ENCODE assay signal across 13 cellular contexts in the genomic region with DNA sequence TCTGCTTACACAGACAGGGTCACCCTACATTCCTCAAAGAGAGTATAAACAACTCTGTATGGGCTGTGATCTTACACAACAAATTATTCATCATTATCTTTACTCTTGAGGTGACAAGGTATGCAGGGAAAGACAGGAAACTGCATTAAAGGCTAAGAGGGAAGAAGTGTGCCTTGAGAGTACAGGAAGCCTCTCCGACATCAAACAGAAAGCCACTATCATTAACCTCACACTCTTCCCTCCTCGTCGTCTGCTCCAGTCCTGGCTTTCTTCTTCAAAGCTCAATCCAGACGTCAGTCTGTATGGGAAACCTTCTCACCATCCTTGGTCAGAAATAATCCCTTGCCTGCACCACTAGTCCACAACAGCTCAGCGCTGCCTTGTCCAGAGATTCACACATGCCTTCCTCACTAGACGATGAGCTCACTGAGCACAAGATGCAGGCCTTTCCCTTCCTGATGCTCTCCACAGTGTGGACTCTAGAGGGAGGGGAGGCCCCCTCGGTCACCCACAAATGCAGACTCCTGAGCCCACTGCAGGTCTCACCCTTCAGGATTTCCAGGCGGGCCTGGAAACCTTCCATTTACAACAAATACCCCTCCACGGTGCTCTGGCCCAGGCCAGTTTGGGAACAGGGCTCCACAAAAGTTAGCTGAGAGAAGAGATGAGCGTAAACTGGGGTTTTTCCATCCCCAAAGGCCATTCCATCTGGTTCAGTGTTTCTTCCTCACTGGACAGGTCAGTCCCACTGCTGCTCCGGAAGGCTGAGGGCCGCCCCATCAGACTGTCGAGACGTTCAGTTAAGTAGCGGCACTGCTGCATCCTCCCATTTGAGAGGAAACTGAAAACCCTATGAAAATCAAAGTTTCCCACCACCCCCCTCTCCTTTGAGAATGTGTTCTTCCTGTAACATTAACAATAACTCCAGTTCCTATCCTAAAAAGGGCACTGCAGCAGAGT. TPM values are rescaled to one million over a fixed set of nuclear protein-coding genes. Genes with fewer than 3 reads are reported as not detected.
DNase-seq lines count a peak whose midpoint lies in the region; ATAC-seq, FAIRE-seq and TF ChIP-seq lines count a peak whose summit lies in the region.
"Had no signal": no experiment of that assay in that cellular context is flagged by ENCODE, and none has a peak within 500 bp of the region (broad histone marks: within the 10 kb centered on the region; RNA-seq: fewer than 3 reads in every experiment).

No MANE protein-coding gene starts in this region.

- H3K4me1 ChIP-seq in kidney (ENCODE audit: control insufficient read depth in 1 of 2, insufficient read depth in 1 of 2, low read depth in 1 of 2, low read length in 2 of 2), result peaks cover 17 to 19% of the 10 kb centered on the region in 2 donors
- no peaks in the 10 kb centered on the region for H3K4me1 ChIP-seq in Caco-2

- peaks cover 30% of the 10 kb centered on the region for H3K36me3 Mint-ChIP-seq in activated CD4-positive, alpha-beta T cell treated with anti-CD3 and anti-CD28 coated beads, Interleukin-2, amount 10 ng/mL, durations not matched to agents 24 days and 14 days (ENCODE audit: low read depth)
- H3K36me3 Mint-ChIP-seq in activated naive CD8-positive, alpha-beta T cell, result peaks cover 15% of the 10 kb centered on the region
- H3K36me3 Mint-ChIP-seq in type B pancreatic cell (peaks cover 33% of the 10 kb centered on the region), Caco-2 (ENCODE audit: insufficient read depth, unreplicated experiment) (peaks cover 19% of the 10 kb centered on the region)

- H3K9me3 ChIP-seq in kidney (ENCODE audit: control insufficient read depth in 1 of 2, low read length in 2 of 2), result no peaks in the 10 kb centered on the region
- no peaks in the 10 kb centered on the region for H3K9me3 ChIP-seq in Caco-2
- H3K9me3 ChIP-seq: SK-N-SH had no signal

- H3K9me3 Mint-ChIP-seq in activated CD4-positive, alpha-beta T cell treated with anti-CD3 and anti-CD28 coated beads, Interleukin-2, amount 10 ng/mL, durations not matched to agents 24 days and 14 days, result no peaks in the 10 kb centered on the region
- no peaks in the 10 kb centered on the region for H3K9me3 Mint-ChIP-seq in activated naive CD8-positive, alpha-beta T cell (ENCODE audit: low read depth)
- no peaks in the 10 kb centered on the region for H3K9me3 Mint-ChIP-seq in stimulated activated naive CD8-positive, alpha-beta T cell treated with anti-CD3 and anti-CD28 coated beads, Interleukin-15, amount 100 ng/mL, for 72 hours
- no peaks in the 10 kb centered on the region for H3K9me3 Mint-ChIP-seq in type B pancreatic cell
- no peaks in the 10 kb centered on the region for H3K9me3 Mint-ChIP-seq in Caco-2 (ENCODE audit: unreplicated experiment)

- POLR2A ChIA-PET in Caco-2 (lab: Charles Lee), result no interaction called here

- TF ChIP-seq CTCF in kidney (IDR thresholded peaks at IDR 0.05; ENCODE audit: borderline replicate concordance, extremely low read depth, insufficient read depth) (no peak), type B pancreatic cell (conservative IDR thresholded peaks at IDR 0.05) (no peak), Caco-2 (IDR thresholded peaks at IDR 0.05; ENCODE audit: insufficient read depth in 1 of 2, low read depth in 1 of 2, low read length in 1 of 2, severe bottlenecking in 1 of 2, unreplicated experiment in 1 of 2) (no peak)

- intact Hi-C loops in activated CD4-positive, alpha-beta T cell treated with anti-CD3 and anti-CD28 coated beads, Interleukin-2, amount 10 ng/mL, durations not matched to agents 24 days and 14 days (cut with micrococcal nuclease), result no loop called here
- intact Hi-C loops in kidney (cut with DNase I), result no loop called here
- intact Hi-C loops in Caco-2 (cut with micrococcal nuclease; ENCODE audit: unreplicated experiment), result no loop called here

- CTCF ChIA-PET in Caco-2 (lab: Charles Lee), result no interaction called here

- peak overlapping the region; percentile 30 to 81 for H3K27ac ChIP-seq in kidney (ENCODE audit: low read depth in 2 of 2, low read length in 2 of 2)

- peak overlapping the region in 1 of 2 donors; percentile 60 for H3K9ac ChIP-seq in kidney (ENCODE audit: low read length in 2 of 2)
- H3K9ac ChIP-seq: SK-N-SH had no signal

- H3K27ac Mint-ChIP-seq in activated CD4-positive, alpha-beta T cell treated with anti-CD3 and anti-CD28 coated beads, Interleukin-2, amount 10 ng/mL, durations not matched to agents 24 days and 14 days, result peak overlapping the region; percentile 89
- H3K27ac Mint-ChIP-seq in activated naive CD8-positive, alpha-beta T cell, result peak overlapping the region; percentile 91
- peak overlapping the region; percentile 91 to 93 for H3K27ac Mint-ChIP-seq in stimulated activated naive CD8-positive, alpha-beta T cell treated with anti-CD3 and anti-CD28 coated beads, Interleukin-15, amount 100 ng/mL, for 72 hours
- no peak overlapping the region for H3K27ac Mint-ChIP-seq in type B pancreatic cell
- no peak overlapping the region for H3K27ac Mint-ChIP-seq in Caco-2 (ENCODE audit: unreplicated experiment)

- no peak overlapping the region for H3K4me3 ChIP-seq in kidney (ENCODE audit: low read length in 2 of 2)
- no peak overlapping the region for H3K4me3 ChIP-seq in Caco-2 (ENCODE audit: low read depth, low read length)

- no peaks in the 10 kb centered on the region for H3K27me3 ChIP-seq in Caco-2 (replicated peaks; ENCODE audit: control insufficient read depth, insufficient read depth, low read length)

- no peaks in the 10 kb centered on the region for H3K36me3 ChIP-seq in kidney (ENCODE audit: control insufficient read depth in 1 of 2, insufficient read depth in 2 of 2, low read length in 2 of 2)
- peaks cover 4% of the 10 kb centered on the region for H3K36me3 ChIP-seq in Caco-2 (ENCODE audit: control insufficient read depth, insufficient read depth, low read length)

- H3K4me3 Mint-ChIP-seq in activated CD4-positive, alpha-beta T cell treated with anti-CD3 and anti-CD28 coated beads, Interleukin-2, amount 10 ng/mL, durations not matched to agents 24 days and 14 days, result peak overlapping the region; percentile 78
- H3K4me3 Mint-ChIP-seq in activated naive CD8-positive, alpha-beta T cell, result peak overlapping the region; percentile 83
- peak overlapping the region; percentile 87 for H3K4me3 Mint-ChIP-seq in stimulated activated naive CD8-positive, alpha-beta T cell treated with anti-CD3 and anti-CD28 coated beads, Interleukin-15, amount 100 ng/mL, for 72 hours
- no peak overlapping the region for H3K4me3 Mint-ChIP-seq in type B pancreatic cell
- H3K4me3 Mint-ChIP-seq in Caco-2 (ENCODE audit: unreplicated experiment), result no peak overlapping the region

- no peak for FAIRE-seq in kidney (lab: Jason Lieb, UNC)
- FAIRE-seq: G401.6 had no signal

- H3K4me1 Mint-ChIP-seq in activated CD4-positive, alpha-beta T cell treated with anti-CD3 and anti-CD28 coated beads, Interleukin-2, amount 10 ng/mL, durations not matched to agents 24 days and 14 days, result peaks cover 40% of the 10 kb centered on the region
- peaks cover 48% of the 10 kb centered on the region for H3K4me1 Mint-ChIP-seq in activated naive CD8-positive, alpha-beta T cell (ENCODE audit: low read depth)
- H3K4me1 Mint-ChIP-seq in stimulated activated naive CD8-positive, alpha-beta T cell treated with anti-CD3 and anti-CD28 coated beads, Interleukin-15, amount 100 ng/mL, for 72 hours, result peaks cover 50% of the 10 kb centered on the region
- H3K4me1 Mint-ChIP-seq in type B pancreatic cell (ENCODE audit: unreplicated experiment) (peaks cover 36% of the 10 kb centered on the region), Caco-2 (ENCODE audit: low read depth, unreplicated experiment) (peaks cover 9% of the 10 kb centered on the region)

- H3K27me3 Mint-ChIP-seq in activated CD4-positive, alpha-beta T cell treated with anti-CD3 and anti-CD28 coated beads, Interleukin-2, amount 10 ng/mL, durations not matched to agents 24 days and 14 days, result no peaks in the 10 kb centered on the region
- H3K27me3 Mint-ChIP-seq in activated naive CD8-positive, alpha-beta T cell, result no peaks in the 10 kb centered on the region
- H3K27me3 Mint-ChIP-seq in stimulated activated naive CD8-positive, alpha-beta T cell treated with anti-CD3 and anti-CD28 coated beads, Interleukin-15, amount 100 ng/mL, for 72 hours, result no peaks in the 10 kb centered on the region
- no peaks in the 10 kb centered on the region for H3K27me3 Mint-ChIP-seq in type B pancreatic cell
- H3K27me3 Mint-ChIP-seq in Caco-2 (ENCODE audit: insufficient read depth, unreplicated experiment), result no peaks in the 10 kb centered on the region

- no TSS peak for BruUV-seq in Caco-2 (replicated peaks; lab: Mats Ljungman, UMichigan)

- DNase-seq in activated CD4-positive, alpha-beta T cell treated with anti-CD3 and anti-CD28 coated beads, Interleukin-2, amount 10 ng/mL, durations not matched to agents 24 days and 14 days, result peak; percentile 66
- DNase-seq in activated CD4-positive, alpha-beta T cell treated with anti-CD3 and anti-CD28 coated beads for 4 hours, result no peak
- DNase-seq in kidney, result no peak
- peak; percentile 14 to 25 for DNase-seq in stimulated activated naive CD8-positive, alpha-beta T cell treated with anti-CD3 and anti-CD28 coated beads, Interleukin-15, amount 100 ng/mL, for 72 hours
- DNase-seq in type B pancreatic cell (ENCODE audit: extremely low spot score, unreplicated experiment), result no peak
- no peak for DNase-seq in Caco-2
- DNase-seq: activated gamma-delta T cell treated with Interleukin-2 at 50 U/mL for 16 hours, KBM-7, NCI-H510A, SK-N-SH had no signal

- ATAC-seq in stimulated activated naive CD8-positive, alpha-beta T cell treated with anti-CD3 and anti-CD28 coated beads, Interleukin-15, amount 100 ng/mL, for 72 hours, result peak; percentile 61
- no peak for ATAC-seq in HG02642 (IDR thresholded peaks at IDR 0.05; ENCODE audit: poor library complexity, unreplicated experiment)

RNA-seq across cellular contexts. Expression of a gene that starts 55.9 kb away (rescaled TPM):
- 34.9 and 37.6 TPM in 2 replicates for total RNA-seq in activated CD4-positive, alpha-beta T cell treated with anti-CD3 and anti-CD28 coated beads, Interleukin-2, amount 10 ng/mL, durations not matched to agents 24 days and 14 days
- 56.6 TPM for total RNA-seq in kidney
- polyA plus RNA-seq in kidney (ENCODE audit: insufficient read depth, low read depth, low replicate concordance), result 74.4 TPM
- total RNA-seq in type B pancreatic cell (ENCODE audit: low replicate concordance), result 55.5 and 58.5 TPM in 2 replicates
- total RNA-seq in Caco-2 (2022), result 71.5 and 72.7 TPM in 2 replicates

Comparison
In these comparisons a context has a peak if more than half of its experiments do, and no peak if none do; other contexts are left out.
1. DNase-seq: peak in activated CD4-positive, alpha-beta T cell treated with anti-CD3 and anti-CD28 coated beads, Interleukin-2, amount 10 ng/mL, durations not matched to agents 24 days and 14 days (single experiment) and stimulated activated naive CD8-positive, alpha-beta T cell treated with anti-CD3 and anti-CD28 coated beads, Interleukin-15, amount 100 ng/mL, for 72 hours (2 of 2); none in activated CD4-positive, alpha-beta T cell treated with anti-CD3 and anti-CD28 coated beads for 4 hours (0 of 2), kidney (single experiment), type B pancreatic cell (single experiment) and Caco-2 (0 of 2).
2. H3K27ac Mint-ChIP-seq: peak in activated CD4-positive, alpha-beta T cell treated with anti-CD3 and anti-CD28 coated beads, Interleukin-2, amount 10 ng/mL, durations not matched to agents 24 days and 14 days (single experiment), activated naive CD8-positive, alpha-beta T cell (single experiment) and stimulated activated naive CD8-positive, alpha-beta T cell treated with anti-CD3 and anti-CD28 coated beads, Interleukin-15, amount 100 ng/mL, for 72 hours (2 of 2); none in type B pancreatic cell (single experiment) and Caco-2 (single experiment).
3. H3K4me3 Mint-ChIP-seq: peak in activated CD4-positive, alpha-beta T cell treated with anti-CD3 and anti-CD28 coated beads, Interleukin-2, amount 10 ng/mL, durations not matched to agents 24 days and 14 days (single experiment), activated naive CD8-positive, alpha-beta T cell (single experiment) and stimulated activated naive CD8-positive, alpha-beta T cell treated with anti-CD3 and anti-CD28 coated beads, Interleukin-15, amount 100 ng/mL, for 72 hours (2 of 2); none in type B pancreatic cell (single experiment) and Caco-2 (single experiment).